36 cellular contexts compared by ENCODE assay signal in the genomic region with DNA sequence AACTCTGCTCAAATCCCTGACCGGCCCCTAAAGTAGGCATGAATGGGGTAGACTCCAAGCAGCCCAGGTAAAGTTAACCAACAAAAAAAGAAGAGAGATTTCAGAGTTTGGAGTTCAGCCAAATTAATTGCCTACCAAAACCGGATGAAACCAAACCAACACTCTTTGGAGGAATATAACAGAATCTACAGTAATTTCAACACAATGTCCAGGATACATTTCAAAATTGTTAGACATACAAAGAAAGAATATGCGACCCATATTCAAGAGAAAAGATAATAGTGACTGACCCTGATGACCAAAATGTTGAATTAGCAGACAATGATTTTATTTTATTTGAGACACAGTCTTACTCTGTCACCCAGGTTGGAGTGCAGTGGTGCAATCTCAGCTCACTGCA. TPM values are rescaled to one million over a fixed set of nuclear protein-coding genes. Genes with fewer than 3 reads are reported as not detected.
"Had no signal": no experiment of that assay in that cellular context is flagged by ENCODE, and none has a peak within 500 bp of the region (broad histone marks: within the 10 kb centered on the region; RNA-seq: fewer than 3 reads in every experiment).

No MANE protein-coding gene starts in this region.

- H3K27me3 ChIP-seq: MG63 had no signal

- DNase-seq: Karpas-422, Kasumi-1, MG63, MM.1S, MV-4-11, NCI-H1048, NCI-H1092, NCI-H1092 treated with DMSO at 0.1 percent for 48 hours, NCI-H1105, NCI-H1105 treated with DMSO at 0.1 percent for 48 hours, NCI-H1417, NCI-H1417 treated with DMSO at 0.1 percent for 48 hours, NCI-H1436, NCI-H1436 treated with DMSO at 0.1 percent for 48 hours, NCI-H146, NCI-H1694, NCI-H1694 treated with DMSO at 0.1 percent for 48 hours, NCI-H187, NCI-H187 treated with DMSO at 0.1 percent for 48 hours, NCI-H1930, NCI-H2029, NCI-H2029 treated with DMSO at 0.1 percent for 48 hours, NCI-H2081, NCI-H2081 treated with DMSO at 0.1 percent for 48 hours, NCI-H2107, NCI-H2171, NCI-H2171 treated with DMSO at 0.1 percent for 48 hours, NCI-H2227 treated with DMSO at 0.1 percent for 48 hours, NCI-H226, NCI-H345, NCI-H446, NCI-H446 treated with DMSO at 0.1 percent for 48 hours, NCI-H510A, NCI-H510A treated with DMSO at 0.1 percent for 48 hours had no signal

- H3K36me3 ChIP-seq: MG63 had no signal

- H3K4me3 ChIP-seq: MG63 had no signal

RNA-seq across cellular contexts. Expression of a gene that starts 12.6 kb away (rescaled TPM):
- total RNA-seq: LHCN-M2, MCF 10A had no signal

RNA-seq across cellular contexts. Expression of a gene that starts 18.4 kb away (rescaled TPM):
- total RNA-seq: LHCN-M2 had no signal

RNA-seq across cellular contexts. Expression of a gene that starts 56.7 kb away (rescaled TPM):
- total RNA-seq: LHCN-M2 had no signal
